10 cellular contexts compared by ENCODE assay signal in genomic region chr4:55993994-55994657, GRCh38. TPM values are rescaled to one million over a fixed set of nuclear protein-coding genes. Genes with fewer than 3 reads are reported as not detected.
A peak's percentile ranks its signal among the peaks of the same experiment; 100 is the strongest.
DNase-seq lines count a peak whose midpoint lies in the region; ATAC-seq lines count a peak whose summit lies in the region.
"Had no signal": no experiment of that assay in that cellular context is flagged by ENCODE, and none has a peak within 500 bp of the region (broad histone marks: within the 10 kb centered on the region; RNA-seq: fewer than 3 reads in every experiment).

No MANE protein-coding gene starts in this region.

- no peaks in the 10 kb centered on the region for H3K4me1 ChIP-seq in SJCRH30
- H3K4me1 ChIP-seq: tibial nerve had no signal

- peak; percentile 5 for DNase-seq in activated CD4-positive, alpha-beta T cell treated with anti-CD3 and anti-CD28 coated beads for 48 hours
- DNase-seq in activated CD4-positive, alpha-beta T cell treated with anti-CD3 and anti-CD28 coated beads for 1 hour: no peak
- DNase-seq in medulla oblongata (ENCODE audit: extremely low spot score): peak; percentile 5
- no peak for DNase-seq in kidney tubule cell (ENCODE audit: low spot score)
- DNase-seq in SJCRH30: no peak
- no peak for DNase-seq in HPDE6-E6E7 (ENCODE audit: extremely low spot score)
- DNase-seq: small intestine had no signal

- no peaks in the 10 kb centered on the region for H3K9me3 ChIP-seq in SJCRH30 (replicated peaks)
- H3K9me3 ChIP-seq: tibial nerve had no signal

- H3K27ac ChIP-seq in SJCRH30: no peak overlapping the region
- H3K27ac ChIP-seq: tibial nerve had no signal

- ATAC-seq in GM21619 (IDR thresholded peaks at IDR 0.05; ENCODE audit: unreplicated experiment) (peak; percentile 74), HG03469 (IDR thresholded peaks at IDR 0.05; ENCODE audit: unreplicated experiment) (peak; percentile 88)

- H3K36me3 ChIP-seq in SJCRH30: peaks cover 8% of the 10 kb centered on the region; the same call in 1 of the 2 replicates

- no peaks in the 10 kb centered on the region for H3K27me3 ChIP-seq in SJCRH30
- H3K27me3 ChIP-seq: tibial nerve had no signal

- no peak overlapping the region for H3K4me3 ChIP-seq in SJCRH30
- H3K4me3 ChIP-seq: tibial nerve had no signal

RNA-seq across cellular contexts. Expression of gene CEP135, which starts 45.4 kb away (rescaled TPM):
- total RNA-seq in SJCRH30 (2014; rRNA removed; shearing (Covaris generic)): 16.9 and 24.3 TPM in 2 replicates

Comparison
In these comparisons a context has a peak if more than half of its experiments do, and no peak if none do; other contexts are left out.
1. DNase-seq: peak in activated CD4-positive, alpha-beta T cell treated with anti-CD3 and anti-CD28 coated beads for 48 hours (single experiment) and medulla oblongata (single experiment); none in activated CD4-positive, alpha-beta T cell treated with anti-CD3 and anti-CD28 coated beads for 1 hour (single experiment), kidney tubule cell (single experiment), SJCRH30 (0 of 2) and HPDE6-E6E7 (single experiment).